In the genomic region with DNA sequence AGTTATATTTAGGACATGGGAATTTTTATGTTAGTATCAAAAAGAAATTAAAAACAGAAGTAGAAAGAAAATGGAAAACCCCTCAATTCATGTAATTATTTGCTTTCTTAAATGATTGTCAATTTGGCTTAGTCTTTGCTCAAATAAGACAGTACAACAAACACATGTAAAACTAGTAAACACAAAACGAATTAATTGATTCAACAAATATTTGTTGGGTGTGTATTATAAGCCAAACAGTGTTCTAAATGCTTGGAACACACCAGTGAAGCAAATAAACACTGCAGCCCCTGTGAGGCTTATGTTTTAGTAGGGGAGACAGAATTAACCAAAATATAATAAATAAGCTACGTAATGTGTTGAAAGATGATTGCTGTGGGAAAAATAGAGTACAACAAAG, we compare ENCODE assay signal across 25 cellular contexts.
"Had no signal": no experiment of that assay in that cellular context is flagged by ENCODE, and none has a peak within 500 bp of the region (broad histone marks: within the 10 kb centered on the region; RNA-seq: fewer than 3 reads in every experiment).

No MANE protein-coding gene starts in this region.

- H3K4me3 ChIP-seq: pancreas, psoas muscle, right lobe of liver, sigmoid colon, suprapubic skin, testis, tibial artery, transverse colon, upper lobe of right lung, uterus had no signal

- H3K4me1 ChIP-seq: pancreas, psoas muscle, sigmoid colon, suprapubic skin, testis, tibial artery, transverse colon, upper lobe of right lung, uterus had no signal

- H3K36me3 ChIP-seq: neutrophil, pancreas, right lobe of liver, sigmoid colon, suprapubic skin, tibial artery, transverse colon, upper lobe of right lung, uterus had no signal

- DNase-seq: naive B cell; naive thymus-derived CD8-positive, alpha-beta T cell; nephron progenitor cell; nucleus accumbens; pancreas; psoas muscle; right cardiac atrium; right lobe of liver; sigmoid colon; small intestine; stimulated activated CD4-positive, alpha-beta T cell treated with anti-CD3 and anti-CD28 coated beads, Interleukin-15, amount 100 ng/mL, for 24 hours; stimulated activated CD4-positive, alpha-beta T cell treated with anti-CD3 and anti-CD28 coated beads, Interleukin-2, amount 100 ng/mL, for 24 hours; stimulated activated CD4-positive, alpha-beta T cell treated with anti-CD3 and anti-CD28 coated beads, Interleukin-2, amount 100 ng/mL, for 48 hours; stimulated activated CD4-positive, alpha-beta T cell treated with anti-CD3 and anti-CD28 coated beads, Interleukin-4, amount 100 ng/mL, for 24 hours; stimulated activated naive CD4-positive, alpha-beta T cell; stimulated activated naive CD8-positive, alpha-beta T cell treated with anti-CD3 and anti-CD28 coated beads, Interleukin-15, amount 100 ng/mL, for 72 hours; stimulated activated naive CD8-positive, alpha-beta T cell treated with anti-CD3 and anti-CD28 coated beads, Interleukin-15, Interleukin-2, amounts not matched to agents 100 U/mL and 50 U/mL, for 24 hours; substantia nigra; testis; tibial artery; transverse colon; upper lobe of right lung; uterus had no signal

- H3K9me3 ChIP-seq: neutrophil, pancreas, suprapubic skin, testis, transverse colon, uterus had no signal

- H3K27ac ChIP-seq: neutrophil, pancreas, psoas muscle, right lobe of liver, sigmoid colon, suprapubic skin, testis, tibial artery, transverse colon, upper lobe of right lung, uterus had no signal

- FAIRE-seq: pancreas, small intestine had no signal

- H3K27me3 ChIP-seq: neutrophil, pancreas, right lobe of liver, sigmoid colon, suprapubic skin, testis, tibial artery, transverse colon, upper lobe of right lung, uterus had no signal
